Comparison of ENCODE assay signal across 19 cellular contexts in the genomic region with DNA sequence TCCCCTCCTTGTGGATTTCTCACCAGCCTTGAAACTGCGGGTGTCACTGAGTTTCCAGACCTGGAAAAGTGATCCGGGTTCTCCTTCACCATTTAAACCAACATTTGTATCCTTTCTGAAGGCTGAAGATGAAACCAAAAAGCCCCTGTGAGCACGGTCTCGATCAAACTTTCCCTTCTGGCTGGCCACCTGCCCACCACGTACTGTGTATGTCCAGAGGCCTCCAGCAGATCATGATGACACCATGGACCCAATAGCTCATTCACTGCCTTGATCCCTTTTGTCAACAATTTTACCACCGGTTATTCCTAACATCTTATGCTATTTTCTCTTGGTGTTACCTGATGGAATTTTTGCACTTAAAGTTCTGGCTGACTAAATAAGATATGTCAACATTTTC. TPM values are rescaled to one million over a fixed set of nuclear protein-coding genes. Genes with fewer than 3 reads are reported as not detected.
DNase-seq lines count a peak whose midpoint lies in the region; ATAC-seq and TF ChIP-seq lines count a peak whose summit lies in the region.
"Had no signal": no experiment of that assay in that cellular context is flagged by ENCODE, and none has a peak within 500 bp of the region (broad histone marks: within the 10 kb centered on the region; RNA-seq: fewer than 3 reads in every experiment).

No MANE protein-coding gene starts in this region.

- intact Hi-C loops in left cardiac atrium (cut with DNase I), result no loop called here

- no peak overlapping the region for H3K4me3 ChIP-seq in right atrium auricular region
- H3K4me3 ChIP-seq: A549; BLaER1 treated with 17β-estradiol and CSF1 and Interleukin-3, amounts not matched to agents 10 nM and 100 nM had no signal

- DNase-seq in NCI-H146 (lab: John Stamatoyannopoulos, UW), result peak; percentile 21
- no peak for DNase-seq in NCI-H146 treated with DMSO at 0.1 percent for 48 hours (lab: John Stamatoyannopoulos, UW; ENCODE audit: unreplicated experiment)
- peak; percentile 11 for DNase-seq in right atrium auricular region (ENCODE audit: low spot score)
- no peak for DNase-seq in left cardiac atrium
- peak; percentile 12 for DNase-seq in islet precursor cell
- no peak for DNase-seq in effector CD8-positive, alpha-beta T cell (lab: John Stamatoyannopoulos, UW)
- DNase-seq: AML-193; Caco-2; Calu3; CD4-positive, alpha-beta T cell; CD8-positive, alpha-beta T cell; DMS79 treated with DMSO at 0.1 percent for 48 hours; GF-D8 had no signal

- H3K4me1 ChIP-seq in right atrium auricular region, result no peaks in the 10 kb centered on the region
- H3K4me1 ChIP-seq: A549; BLaER1 treated with 17β-estradiol and CSF1 and Interleukin-3, amounts not matched to agents 10 nM and 100 nM; Caco-2 had no signal

- H3K9me3 ChIP-seq in right atrium auricular region, result no peaks in the 10 kb centered on the region
- H3K9me3 ChIP-seq: A549; BLaER1 treated with 17β-estradiol and CSF1 and Interleukin-3, amounts not matched to agents 10 nM and 100 nM; Caco-2 had no signal

- TF ChIP-seq CTCF in right atrium auricular region (IDR thresholded peaks at IDR 0.05), result no peak

- no peak overlapping the region for H3K27ac ChIP-seq in right atrium auricular region
- H3K27ac ChIP-seq: 22Rv1; A549; BLaER1 treated with 17β-estradiol and CSF1 and Interleukin-3, amounts not matched to agents 10 nM and 100 nM; C4-2B had no signal

- H3K36me3 ChIP-seq in right atrium auricular region, result no peaks in the 10 kb centered on the region
- H3K36me3 ChIP-seq: BLaER1 treated with 17β-estradiol and CSF1 and Interleukin-3, amounts not matched to agents 10 nM and 100 nM had no signal

- no peak for ATAC-seq in left cardiac atrium
- ATAC-seq: A549; CD8-positive, alpha-beta T cell had no signal

- H3K27me3 ChIP-seq in right atrium auricular region, result peaks cover 0 to 9% of the 10 kb centered on the region in 2 donors

RNA-seq across cellular contexts. Expression of a gene that starts 15.6 kb away (rescaled TPM):
- total RNA-seq in right atrium auricular region (under 1 TPM; 0.11 to 0.31 TPM), left cardiac atrium (under 1 TPM; 0.08 to 0.12 TPM)

RNA-seq across cellular contexts. Expression of a gene that starts 37.5 kb away (rescaled TPM):
- total RNA-seq in right atrium auricular region (1 to 10 TPM in 1 of 2 donors, under 1 TPM in 1; 0.82 to 2.4 TPM), left cardiac atrium (1 to 10 TPM in 1 of 2 donors, under 1 TPM in 1; 0.71 to 1.1 TPM)
- total RNA-seq: B cell had no signal

RNA-seq across cellular contexts. Expression of a gene that starts 46.0 kb away (rescaled TPM):
- total RNA-seq in right atrium auricular region (not detected), left cardiac atrium (not detected)
- total RNA-seq: A172; B cell; Caco-2; CD4-positive, alpha-beta T cell; CD8-positive, alpha-beta T cell had no signal

RNA-seq across cellular contexts. Expression of a gene that starts 56.4 kb away (rescaled TPM):
- total RNA-seq in right atrium auricular region (1 to 10 TPM; 1.5 to 1.6 TPM), left cardiac atrium (1 to 10 TPM in 1 of 2 donors, under 1 TPM in 1; 0.55 to 1.1 TPM)
- total RNA-seq: B cell; Caco-2; CD4-positive, alpha-beta T cell; CD8-positive, alpha-beta T cell had no signal

Comparison
In these comparisons a context has a peak if more than half of its experiments do, and no peak if none do; other contexts are left out.
1. DNase-seq: peak in NCI-H146 (single experiment), right atrium auricular region (single experiment) and islet precursor cell (single experiment); none in NCI-H146 treated with DMSO at 0.1 percent for 48 hours (single experiment), left cardiac atrium (single experiment) and effector CD8-positive, alpha-beta T cell (single experiment).